Comparison of ENCODE assay signal across 25 cellular contexts in the genomic region with DNA sequence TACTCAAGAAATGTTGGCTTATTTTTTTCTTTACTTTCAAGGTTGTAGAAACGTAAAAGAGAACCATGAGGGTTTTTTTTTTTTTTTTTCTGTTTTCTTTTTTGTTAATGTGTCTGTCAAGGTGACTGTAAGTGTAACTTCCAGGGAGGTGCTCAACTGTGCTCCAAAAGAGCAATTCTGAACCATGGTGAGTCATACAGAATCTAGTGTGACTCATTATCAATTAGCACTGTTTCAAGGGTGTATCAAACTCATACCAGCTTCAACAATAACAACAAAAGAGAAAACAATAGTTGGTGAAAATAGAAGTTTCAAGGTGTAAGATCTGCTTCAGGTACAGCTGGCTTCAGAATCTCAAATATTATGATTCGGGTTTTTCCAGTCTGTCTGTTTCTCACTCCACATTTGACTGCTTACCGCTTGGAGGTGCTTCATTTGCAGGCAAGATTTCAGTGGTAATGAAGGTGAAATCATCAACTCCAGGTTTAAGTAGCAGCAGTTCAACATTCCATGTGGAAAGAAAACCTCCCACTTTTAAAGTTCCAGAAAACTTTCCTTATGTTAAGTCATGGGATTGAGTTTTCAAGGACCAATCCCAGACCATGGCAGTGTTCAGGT.
DNase-seq lines count a peak whose midpoint lies in the region; ATAC-seq and TF ChIP-seq lines count a peak whose summit lies in the region.
"Had no signal": no experiment of that assay in that cellular context is flagged by ENCODE, and none has a peak within 500 bp of the region (broad histone marks: within the 10 kb centered on the region; RNA-seq: fewer than 3 reads in every experiment).

No MANE protein-coding gene starts in this region.

- H2AFZ ChIP-seq in mammary epithelial cell (ENCODE audit: low read depth, low read length), result no peak overlapping the region
- H2AFZ ChIP-seq: neural progenitor cell had no signal

- peaks cover 18% of the 10 kb centered on the region for H3K4me1 Mint-ChIP-seq in MCF 10A (ENCODE audit: insufficient read depth, unreplicated experiment)
- H3K4me1 Mint-ChIP-seq: CD4-positive, alpha-beta memory T cell; neural progenitor cell had no signal

- H3K27ac ChIP-seq in mammary epithelial cell (ENCODE audit: insufficient read depth, low read depth, low read length), result no peak overlapping the region
- H3K27ac ChIP-seq: neural progenitor cell had no signal

- H3K4me1 ChIP-seq in mammary epithelial cell (ENCODE audit: insufficient read depth, low read length), result no peaks in the 10 kb centered on the region
- H3K4me1 ChIP-seq: neural progenitor cell had no signal

- BruUV-seq in MCF 10A (replicated peaks; lab: Mats Ljungman, UMichigan), result no TSS peak
- BruUV-seq in mammary epithelial cell (replicated peaks; lab: Mats Ljungman, UMichigan), result no TSS peak

- H3K9ac ChIP-seq in mammary epithelial cell (ENCODE audit: insufficient read depth, low read length), result no peak overlapping the region
- H3K9ac ChIP-seq: neural progenitor cell had no signal

- 72% methylated on average over 3 of the region's 3 CpGs for WGBS in mammary epithelial cell (ENCODE audit: low coverage, missing lambda C conversion rate)

- no peak overlapping the region for H3K27ac Mint-ChIP-seq in MCF 10A (ENCODE audit: low read depth, unreplicated experiment)
- H3K27ac Mint-ChIP-seq: activated CD4-positive, alpha-beta memory T cell treated with anti-CD3 and anti-CD28 coated beads for 36 hours; CD4-positive, alpha-beta memory T cell; neural progenitor cell; type B pancreatic cell had no signal

- no peak for TF ChIP-seq CTCF in MCF 10A (IDR thresholded peaks at IDR 0.05; ENCODE audit: unreplicated experiment)
- TF ChIP-seq CTCF in mammary epithelial cell (conservative IDR thresholded peaks at IDR 0.05 in 1 of 2, IDR thresholded peaks at IDR 0.05 in 1 of 2; ENCODE audit: extremely low read depth in 1 of 2, insufficient read depth in 1 of 2, low read depth in 1 of 2, low read length in 2 of 2), result no peak
- no peak for TF ChIP-seq CTCF in GM10248 (IDR thresholded peaks at IDR 0.05; ENCODE audit: control extremely low read depth, extremely low read depth, low read depth, missing control alignments)

- CTCF ChIA-PET in MCF 10A (lab: Yijun Ruan, JAX), result no interaction called here
- CTCF ChIA-PET in mammary epithelial cell (lab: Charles Lee; ENCODE audit: low non-redundant PET), result no interaction called here
- CTCF ChIA-PET in GM10248 (lab: Yijun Ruan, JAX), result interaction anchor here (1.0 kb wide), 1 partner anchor 14 kb away, joined by 3 read pairs; no protein-coding TSS in a partner anchor

- no peaks in the 10 kb centered on the region for H3K36me3 Mint-ChIP-seq in MCF 10A (ENCODE audit: insufficient read depth, unreplicated experiment)
- H3K36me3 Mint-ChIP-seq: activated CD4-positive, alpha-beta memory T cell treated with anti-CD3 and anti-CD28 coated beads for 36 hours; CD4-positive, alpha-beta memory T cell; neural progenitor cell; type B pancreatic cell had no signal

- no peaks in the 10 kb centered on the region for H3K9me3 Mint-ChIP-seq in MCF 10A (ENCODE audit: unreplicated experiment)
- H3K9me3 Mint-ChIP-seq: neural progenitor cell, type B pancreatic cell had no signal

- H3K27me3 Mint-ChIP-seq in MCF 10A (ENCODE audit: insufficient read depth, unreplicated experiment), result no peaks in the 10 kb centered on the region
- H3K27me3 Mint-ChIP-seq: activated CD4-positive, alpha-beta memory T cell treated with anti-CD3 and anti-CD28 coated beads for 36 hours; CD4-positive, alpha-beta memory T cell; type B pancreatic cell had no signal

- H3K4me3 Mint-ChIP-seq in MCF 10A (ENCODE audit: unreplicated experiment), result no peak overlapping the region
- H3K4me3 Mint-ChIP-seq: activated CD4-positive, alpha-beta memory T cell treated with anti-CD3 and anti-CD28 coated beads for 36 hours; CD4-positive, alpha-beta memory T cell; neural progenitor cell; type B pancreatic cell had no signal

- DNase-seq in MCF 10A (ENCODE audit: unreplicated experiment) (peak; percentile 60), mammary epithelial cell (no peak), astrocyte of the hippocampus (ENCODE audit: low read depth, low spot score) (peak; percentile 9), OCI-M1 (lab: John Stamatoyannopoulos, UW) (no peak), H7 (no peak), GM10248 (ENCODE audit: extremely low spot score) (no peak)
- no peak for DNase-seq in activated CD4-positive, CD25-positive, alpha-beta regulatory T cell treated with anti-CD3 and anti-CD28 coated beads, Interleukin-2, amount 50 U/mL, for 72 hours
- DNase-seq: activated CD4-positive, alpha-beta memory T cell treated with anti-CD3 and anti-CD28 coated beads for 36 hours; activated CD8-positive, alpha-beta memory T cell treated with anti-CD3 and anti-CD28 coated beads, Interleukin-2, amount 50 U/mL, for 48 hours; AML-193; CD4-positive, alpha-beta memory T cell; cerebellar nuclear complex; GOT3; MM.1S; NCI-H1417 treated with DMSO at 0.1 percent for 48 hours; NCI-H2081 treated with DMSO at 0.1 percent for 48 hours; NCI-H446; NCI-H82; SHP77 treated with DMSO at 0.1 percent for 48 hours; T1000 had no signal

- in situ Hi-C loops in mammary epithelial cell (cut with MboI; ENCODE audit: low sequenced_read_pairs in 2 of 2), result no loop called here

- H3K27me3 ChIP-seq in mammary epithelial cell (ENCODE audit: insufficient read depth, low read length) (no peaks in the 10 kb centered on the region), H7 (ENCODE audit: control insufficient read depth, insufficient read depth, low read length) (no peaks in the 10 kb centered on the region)
- H3K27me3 ChIP-seq: neural progenitor cell had no signal

- peak; percentile 88 for ATAC-seq in HG03439 (IDR thresholded peaks at IDR 0.05; ENCODE audit: unreplicated experiment)
- ATAC-seq: K562 had no signal

- intact Hi-C loops in MCF 10A (cut with micrococcal nuclease) (no loop called here), mammary epithelial cell (cut with micrococcal nuclease) (no loop called here)

- H3K9me3 ChIP-seq in mammary epithelial cell (replicated peaks; ENCODE audit: insufficient read depth, low read length), result peaks cover 10% of the 10 kb centered on the region

- H3K4me3 ChIP-seq in mammary epithelial cell (replicated peaks in 1 of 3; ENCODE audit: insufficient read depth in 1 of 3, low read depth in 2 of 3, low read length in 3 of 3) (no peak overlapping the region), H7 (ENCODE audit: insufficient read depth, low read depth, low read length) (no peak overlapping the region)
- H3K4me3 ChIP-seq: K562, lung, neural progenitor cell had no signal

- no peak overlapping the region for H3K4me2 ChIP-seq in mammary epithelial cell (ENCODE audit: insufficient read depth, low read depth, low read length)
- H3K4me2 ChIP-seq: neural progenitor cell had no signal

- H4K20me1 ChIP-seq in mammary epithelial cell (ENCODE audit: insufficient read depth, low read length), result no peaks in the 10 kb centered on the region

- H3K79me2 ChIP-seq in mammary epithelial cell (ENCODE audit: insufficient read depth, low read length), result no peaks in the 10 kb centered on the region

- POLR2A ChIA-PET in MCF 10A (lab: Yijun Ruan, JAX), result interaction anchor here (0.5 to 0.6 kb wide), 2 partner anchors 20 to 1153 kb away, joined by 3 to 4 read pairs; no protein-coding TSS in a partner anchor
- POLR2A ChIA-PET in GM10248 (lab: Yijun Ruan, JAX), result no interaction called here

- H3K36me3 ChIP-seq in mammary epithelial cell (ENCODE audit: insufficient read depth, low read length), result no peaks in the 10 kb centered on the region
- H3K36me3 ChIP-seq in H7 (replicated peaks; ENCODE audit: control insufficient read depth, insufficient read depth, low read length), result no peaks in the 10 kb centered on the region
- H3K36me3 ChIP-seq: neural progenitor cell had no signal

- dilution Hi-C loops in mammary epithelial cell (cut with HindIII; ENCODE audit: low sequenced_read_pairs), result no loop called here

Comparison
In these comparisons a context has a peak if more than half of its experiments do, and no peak if none do; other contexts are left out.
1. DNase-seq: peak in MCF 10A (single experiment) and astrocyte of the hippocampus (single experiment); none in mammary epithelial cell (single experiment), OCI-M1 (single experiment), activated CD4-positive, CD25-positive, alpha-beta regulatory T cell treated with anti-CD3 and anti-CD28 coated beads, Interleukin-2, amount 50 U/mL, for 72 hours (single experiment), H7 (single experiment) and GM10248 (single experiment).